12 cellular contexts compared by ENCODE assay signal in the genomic region with DNA sequence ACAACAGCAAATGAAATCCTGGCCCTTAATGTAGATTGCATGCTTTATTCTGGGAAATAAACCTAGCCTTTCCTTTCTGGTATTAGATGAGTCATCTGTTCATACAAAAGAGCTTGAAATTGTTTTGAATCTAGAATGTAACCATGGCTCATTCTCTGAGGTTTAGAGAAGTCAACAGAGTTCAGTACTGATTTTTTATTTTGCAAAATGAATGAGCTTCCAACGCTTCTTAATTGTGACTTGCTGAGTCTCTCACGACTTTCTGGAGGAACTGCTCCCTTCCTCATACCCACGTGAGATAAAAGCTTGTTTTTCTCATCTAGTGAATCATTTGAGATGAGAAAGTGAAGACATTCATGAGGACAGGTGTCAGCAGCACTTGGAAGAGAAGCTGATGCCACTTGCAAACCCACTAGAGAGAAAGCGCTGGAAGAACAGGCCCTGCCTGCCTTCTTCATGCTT.
DNase-seq lines count a peak whose midpoint lies in the region; ATAC-seq lines count a peak whose summit lies in the region.
"Had no signal": no experiment of that assay in that cellular context is flagged by ENCODE, and none has a peak within 500 bp of the region (broad histone marks: within the 10 kb centered on the region; RNA-seq: fewer than 3 reads in every experiment).

No MANE protein-coding gene starts in this region.

- H3K36me3 Mint-ChIP-seq in activated naive CD4-positive, alpha-beta T cell treated with anti-CD3 and anti-CD28 coated beads, Interleukin-2, amount 10 ng/mL, durations not matched to agents 7 days and 5 days = peaks cover 5% of the 10 kb centered on the region
- no peaks in the 10 kb centered on the region for H3K36me3 Mint-ChIP-seq in activated T-cell treated with anti-CD3 and anti-CD28 coated beads, Interleukin-2, amount 50 U/mL, for 72 hours (ENCODE audit: insufficient read depth in 2 of 2)
- H3K36me3 Mint-ChIP-seq in CD8-positive, alpha-beta memory T cell = no peaks in the 10 kb centered on the region
- H3K36me3 Mint-ChIP-seq: brain had no signal

- no peak for DNase-seq in activated naive CD4-positive, alpha-beta T cell treated with anti-CD3 and anti-CD28 coated beads, Interleukin-2, amount 10 ng/mL, durations not matched to agents 7 days and 5 days
- no peak for DNase-seq in activated naive CD4-positive, alpha-beta T cell treated with Interleukin-2 at 50 U/mL for 16 hours
- DNase-seq in activated T-cell treated with anti-CD3 and anti-CD28 coated beads, Interleukin-2, amount 50 U/mL, for 72 hours = peak; percentile 21 to 33
- peak; percentile 14 to 17 for DNase-seq in stimulated activated naive CD8-positive, alpha-beta T cell treated with anti-CD3 and anti-CD28 coated beads, Interleukin-15, amount 100 ng/mL, for 72 hours
- DNase-seq in sciatic nerve (ENCODE audit: low spot score) (no peak), medulla oblongata (ENCODE audit: extremely low spot score) (no peak)
- no peak for DNase-seq in CD8-positive, alpha-beta memory T cell
- DNase-seq: activated B cell treated with CpG ODN at 0.5 μM for 24 hours, left cardiac atrium, NCI-H146 had no signal

- no peak overlapping the region for H3K4me3 ChIP-seq in CD8-positive, alpha-beta memory T cell (ENCODE audit: low read length)

- CTCF ChIA-PET in activated naive CD4-positive, alpha-beta T cell treated with anti-CD3 and anti-CD28 coated beads, Interleukin-2, amount 10 ng/mL, durations not matched to agents 7 days and 5 days (lab: Charles Lee) = interaction anchor here (0.7 to 1.8 kb wide), 3 partner anchors 9 to 671 kb away, joined by 3 to 6 read pairs (median 3); no protein-coding TSS in a partner anchor
- CTCF ChIA-PET in CD8-positive, alpha-beta memory T cell (lab: Charles Lee) = interaction anchor here (1.1 to 1.2 kb wide), 2 partner anchors 9 to 671 kb away, joined by 3 to 5 read pairs; no protein-coding TSS in a partner anchor

- H3K9me3 Mint-ChIP-seq in activated naive CD4-positive, alpha-beta T cell treated with anti-CD3 and anti-CD28 coated beads, Interleukin-2, amount 10 ng/mL, durations not matched to agents 7 days and 5 days = peaks cover 7% of the 10 kb centered on the region
- peaks cover 0 to 1% of the 10 kb centered on the region in 2 donors for H3K9me3 Mint-ChIP-seq in activated T-cell treated with anti-CD3 and anti-CD28 coated beads, Interleukin-2, amount 50 U/mL, for 72 hours
- H3K9me3 Mint-ChIP-seq in stimulated activated naive CD8-positive, alpha-beta T cell treated with anti-CD3 and anti-CD28 coated beads, Interleukin-15, amount 100 ng/mL, for 72 hours = no peaks in the 10 kb centered on the region
- no peaks in the 10 kb centered on the region for H3K9me3 Mint-ChIP-seq in CD8-positive, alpha-beta memory T cell
- H3K9me3 Mint-ChIP-seq: activated B cell treated with CpG ODN at 0.5 μM for 24 hours had no signal

- POLR2A ChIA-PET in CD8-positive, alpha-beta memory T cell (lab: Charles Lee) = interaction anchor here (0.7 kb wide), 1 partner anchor 25 kb away, joined by 4 read pairs; no protein-coding TSS in a partner anchor

- no peaks in the 10 kb centered on the region for H3K27me3 Mint-ChIP-seq in activated naive CD4-positive, alpha-beta T cell treated with anti-CD3 and anti-CD28 coated beads, Interleukin-2, amount 10 ng/mL, durations not matched to agents 7 days and 5 days
- no peaks in the 10 kb centered on the region for H3K27me3 Mint-ChIP-seq in activated T-cell treated with anti-CD3 and anti-CD28 coated beads, Interleukin-2, amount 50 U/mL, for 72 hours (ENCODE audit: low read depth)
- H3K27me3 Mint-ChIP-seq in stimulated activated naive CD8-positive, alpha-beta T cell treated with anti-CD3 and anti-CD28 coated beads, Interleukin-15, amount 100 ng/mL, for 72 hours = no peaks in the 10 kb centered on the region
- peaks cover 0 to 2% of the 10 kb centered on the region in 2 donors for H3K27me3 Mint-ChIP-seq in CD8-positive, alpha-beta memory T cell
- H3K27me3 Mint-ChIP-seq: activated B cell treated with CpG ODN at 0.5 μM for 24 hours had no signal

- ATAC-seq in HG03066 (IDR thresholded peaks at IDR 0.05; ENCODE audit: low read depth, unreplicated experiment) (peak; percentile 61), sciatic nerve (no peak)
- peak; percentile 85 to 86 for ATAC-seq in activated T-cell treated with anti-CD3 and anti-CD28 coated beads, Interleukin-2, amount 50 U/mL, for 72 hours (replicated peaks in 1 of 2)
- peak; percentile 84 for ATAC-seq in stimulated activated naive CD8-positive, alpha-beta T cell treated with anti-CD3 and anti-CD28 coated beads, Interleukin-15, amount 100 ng/mL, for 72 hours
- ATAC-seq: left cardiac atrium had no signal

- peak overlapping the region; percentile 89 for H3K27ac Mint-ChIP-seq in activated naive CD4-positive, alpha-beta T cell treated with anti-CD3 and anti-CD28 coated beads, Interleukin-2, amount 10 ng/mL, durations not matched to agents 7 days and 5 days
- peak overlapping the region; percentile 96 for H3K27ac Mint-ChIP-seq in activated T-cell treated with anti-CD3 and anti-CD28 coated beads, Interleukin-2, amount 50 U/mL, for 72 hours
- H3K27ac Mint-ChIP-seq in stimulated activated naive CD8-positive, alpha-beta T cell treated with anti-CD3 and anti-CD28 coated beads, Interleukin-15, amount 100 ng/mL, for 72 hours = peak overlapping the region; percentile 84 to 93
- peak overlapping the region in 4 of 8 donors; percentile 25 to 54 (median 42) for H3K27ac Mint-ChIP-seq in CD8-positive, alpha-beta memory T cell
- H3K27ac Mint-ChIP-seq: activated B cell treated with CpG ODN at 0.5 μM for 24 hours had no signal

- peaks cover 12% of the 10 kb centered on the region for H3K4me1 ChIP-seq in CD8-positive, alpha-beta memory T cell (ENCODE audit: insufficient read depth, low read length)

- H3K4me1 Mint-ChIP-seq in activated naive CD4-positive, alpha-beta T cell treated with anti-CD3 and anti-CD28 coated beads, Interleukin-2, amount 10 ng/mL, durations not matched to agents 7 days and 5 days = peaks cover 63% of the 10 kb centered on the region
- H3K4me1 Mint-ChIP-seq in activated T-cell treated with anti-CD3 and anti-CD28 coated beads, Interleukin-2, amount 50 U/mL, for 72 hours (ENCODE audit: low read depth) = peaks cover 43% of the 10 kb centered on the region
- H3K4me1 Mint-ChIP-seq in stimulated activated naive CD8-positive, alpha-beta T cell treated with anti-CD3 and anti-CD28 coated beads, Interleukin-15, amount 100 ng/mL, for 72 hours = peaks cover 32% of the 10 kb centered on the region
- H3K4me1 Mint-ChIP-seq in CD8-positive, alpha-beta memory T cell = peaks cover 17 to 38% (median 33%) of the 10 kb centered on the region in 3 donors
- H3K4me1 Mint-ChIP-seq: activated B cell treated with CpG ODN at 0.5 μM for 24 hours had no signal

- no peaks in the 10 kb centered on the region for H3K27me3 ChIP-seq in CD8-positive, alpha-beta memory T cell (ENCODE audit: insufficient read depth, low read length, poor library complexity, severe bottlenecking)

- H3K9me3 ChIP-seq in CD8-positive, alpha-beta memory T cell (ENCODE audit: low read length) = no peaks in the 10 kb centered on the region

- no peaks in the 10 kb centered on the region for H3K36me3 ChIP-seq in CD8-positive, alpha-beta memory T cell (ENCODE audit: insufficient read depth, low read length)

- H3K27ac ChIP-seq in CD8-positive, alpha-beta memory T cell (ENCODE audit: low read depth, low read length) = no peak overlapping the region

- intact Hi-C loops in sciatic nerve (cut with DNase I) = no loop called here

- H3K4me3 Mint-ChIP-seq in activated naive CD4-positive, alpha-beta T cell treated with anti-CD3 and anti-CD28 coated beads, Interleukin-2, amount 10 ng/mL, durations not matched to agents 7 days and 5 days = no peak overlapping the region
- H3K4me3 Mint-ChIP-seq in activated T-cell treated with anti-CD3 and anti-CD28 coated beads, Interleukin-2, amount 50 U/mL, for 72 hours = peak overlapping the region; percentile 67 to 75
- H3K4me3 Mint-ChIP-seq in stimulated activated naive CD8-positive, alpha-beta T cell treated with anti-CD3 and anti-CD28 coated beads, Interleukin-15, amount 100 ng/mL, for 72 hours = peak overlapping the region; percentile 48 to 58
- no peak overlapping the region for H3K4me3 Mint-ChIP-seq in CD8-positive, alpha-beta memory T cell
- H3K4me3 Mint-ChIP-seq: activated B cell treated with CpG ODN at 0.5 μM for 24 hours, brain had no signal

Comparison
In these comparisons a context has a peak if more than half of its experiments do, and no peak if none do; other contexts are left out.
1. DNase-seq: peak in activated T-cell treated with anti-CD3 and anti-CD28 coated beads, Interleukin-2, amount 50 U/mL, for 72 hours (2 of 2) and stimulated activated naive CD8-positive, alpha-beta T cell treated with anti-CD3 and anti-CD28 coated beads, Interleukin-15, amount 100 ng/mL, for 72 hours (2 of 2); none in activated naive CD4-positive, alpha-beta T cell treated with anti-CD3 and anti-CD28 coated beads, Interleukin-2, amount 10 ng/mL, durations not matched to agents 7 days and 5 days (single experiment), activated naive CD4-positive, alpha-beta T cell treated with Interleukin-2 at 50 U/mL for 16 hours (single experiment), sciatic nerve (single experiment), medulla oblongata (single experiment) and CD8-positive, alpha-beta memory T cell (0 of 5).
2. H3K4me3 Mint-ChIP-seq: peak in activated T-cell treated with anti-CD3 and anti-CD28 coated beads, Interleukin-2, amount 50 U/mL, for 72 hours (2 of 2) and stimulated activated naive CD8-positive, alpha-beta T cell treated with anti-CD3 and anti-CD28 coated beads, Interleukin-15, amount 100 ng/mL, for 72 hours (2 of 2); none in activated naive CD4-positive, alpha-beta T cell treated with anti-CD3 and anti-CD28 coated beads, Interleukin-2, amount 10 ng/mL, durations not matched to agents 7 days and 5 days (single experiment) and CD8-positive, alpha-beta memory T cell (0 of 7).